Comparison of ENCODE assay signal across 10 cellular contexts in genomic region chr2:8534729-8535397, GRCh38.
DNase-seq lines count a peak whose midpoint lies in the region; ATAC-seq and TF ChIP-seq lines count a peak whose summit lies in the region.
"Had no signal": no experiment of that assay in that cellular context is flagged by ENCODE, and none has a peak within 500 bp of the region (broad histone marks: within the 10 kb centered on the region; RNA-seq: fewer than 3 reads in every experiment).

No MANE protein-coding gene starts in this region.

- peak overlapping the region in 2 of 4 donors; percentile 66 to 68 for H3K27ac ChIP-seq in body of pancreas

- H3K4me1 ChIP-seq in body of pancreas = peaks cover 28% of the 10 kb centered on the region

- peaks cover 0 to 8% (median 0%) of the 10 kb centered on the region in 3 donors for H3K9me3 ChIP-seq in body of pancreas

- peaks cover 39 to 55% of the 10 kb centered on the region in 2 donors for H3K4me1 Mint-ChIP-seq in stimulated activated naive B cell treated with anti-CD40 and anti-IgM and Interleukin-4, amounts not matched to agents 10 μg/mL and 1 μg/mL and 100 μg/mL, for 72 hours

- H3K9me3 Mint-ChIP-seq in stimulated activated naive B cell treated with anti-CD40 and anti-IgM and Interleukin-4, amounts not matched to agents 10 μg/mL and 1 μg/mL and 100 μg/mL, for 72 hours = peaks cover 13 to 18% of the 10 kb centered on the region in 2 donors

- WGBS in body of pancreas, 2 donors = 40 to 72% methylated on average over 6 to 13 of the region's 13 CpGs

- H3K36me3 ChIP-seq in body of pancreas (replicated peaks in 1 of 2; ENCODE audit: insufficient read depth in 1 of 2, low read depth in 2 of 2) = no peaks in the 10 kb centered on the region

- peak overlapping the region; percentile 25 for H3K27ac Mint-ChIP-seq in stimulated activated naive B cell treated with anti-CD40 and anti-IgM and Interleukin-4, amounts not matched to agents 10 μg/mL and 1 μg/mL and 100 μg/mL, for 72 hours

- H3K4me3 ChIP-seq in body of pancreas = no peak overlapping the region

- intact Hi-C loops in body of pancreas (cut with DNase I) = no loop called here

- peaks cover 14 to 16% of the 10 kb centered on the region in 2 donors for H3K36me3 Mint-ChIP-seq in stimulated activated naive B cell treated with anti-CD40 and anti-IgM and Interleukin-4, amounts not matched to agents 10 μg/mL and 1 μg/mL and 100 μg/mL, for 72 hours
- H3K36me3 Mint-ChIP-seq: stimulated activated effector memory CD8-positive, alpha-beta T cell treated with anti-CD3 and anti-CD28 coated beads, Interleukin-12 subunit alpha, Interleukin-12 subunit beta, amount 100 ng/mL, for 72 hours had no signal

- ATAC-seq in body of pancreas (peak; percentile 37), left lobe of liver (peak; percentile 93)
- ATAC-seq in stimulated activated naive B cell treated with anti-CD40 and anti-IgM and Interleukin-4, amounts not matched to agents 10 μg/mL and 1 μg/mL and 100 μg/mL, for 72 hours (replicated peaks) = peak; percentile 71 to 80

- H3K4me3 Mint-ChIP-seq in stimulated activated naive B cell treated with anti-CD40 and anti-IgM and Interleukin-4, amounts not matched to agents 10 μg/mL and 1 μg/mL and 100 μg/mL, for 72 hours = no peak overlapping the region

- no peaks in the 10 kb centered on the region for H3K27me3 ChIP-seq in body of pancreas

- peak in 1 of 3 donors; percentile 36 for TF ChIP-seq POLR2A in body of pancreas (IDR thresholded peaks at IDR 0.05)

- DNase-seq in KG1 (lab: John Stamatoyannopoulos, UW) = peak; percentile 53
- peak in 3 of 4 donors; percentile 39 to 81 (median 47) for DNase-seq in body of pancreas
- DNase-seq in left lobe of liver (ENCODE audit: low spot score) = peak; percentile 97
- DNase-seq in stimulated activated naive B cell treated with anti-CD40 and anti-IgM and Interleukin-4, amounts not matched to agents 10 μg/mL and 1 μg/mL and 100 μg/mL, for 72 hours = peak; percentile 39
- DNase-seq in NCI-H1048 (lab: John Stamatoyannopoulos, UW) = no peak
- no peak for DNase-seq in NCI-H82 (lab: John Stamatoyannopoulos, UW)
- no peak for DNase-seq in activated CD4-positive, alpha-beta T cell treated with anti-CD3 and anti-CD28 coated beads, Interleukin-2, amount 50 U/mL, for 4 hours
- no peak for DNase-seq in foreskin melanocyte
- DNase-seq: activated CD4-positive, alpha-beta T cell treated with anti-CD3 and anti-CD28 coated beads, Interleukin-2, amount 50 U/mL, for 1 hour had no signal

- no peak for TF ChIP-seq CTCF in body of pancreas (IDR thresholded peaks at IDR 0.05)

- H3K27me3 Mint-ChIP-seq in stimulated activated naive B cell treated with anti-CD40 and anti-IgM and Interleukin-4, amounts not matched to agents 10 μg/mL and 1 μg/mL and 100 μg/mL, for 72 hours = peaks cover 26 to 35% of the 10 kb centered on the region in 2 donors

Comparison
In these comparisons a context has a peak if more than half of its experiments do, and no peak if none do; other contexts are left out.
1. DNase-seq: peak in KG1 (single experiment), body of pancreas (3 of 4), left lobe of liver (single experiment) and stimulated activated naive B cell treated with anti-CD40 and anti-IgM and Interleukin-4, amounts not matched to agents 10 μg/mL and 1 μg/mL and 100 μg/mL, for 72 hours (single experiment); none in NCI-H1048 (single experiment), NCI-H82 (single experiment), activated CD4-positive, alpha-beta T cell treated with anti-CD3 and anti-CD28 coated beads, Interleukin-2, amount 50 U/mL, for 4 hours (0 of 2) and foreskin melanocyte (single experiment).
2. ATAC-seq: peak in every context shown above with its lines; median percentile 93 in left lobe of liver; 76 in stimulated activated naive B cell treated with anti-CD40 and anti-IgM and Interleukin-4, amounts not matched to agents 10 μg/mL and 1 μg/mL and 100 μg/mL, for 72 hours; 37 in body of pancreas.